In genomic region chr17:36183001-36183810, GRCh38 we compare ENCODE assay signal across 8 cellular contexts. TPM values are rescaled to one million over a fixed set of nuclear protein-coding genes. Genes with fewer than 3 reads are reported as not detected.
A peak's percentile ranks its signal among the peaks of the same experiment; 100 is the strongest.
DNase-seq lines count a peak whose midpoint lies in the region; ATAC-seq, FAIRE-seq and TF ChIP-seq lines count a peak whose summit lies in the region.

No MANE protein-coding gene starts in this region.

- no peaks in the 10 kb centered on the region for H3K36me3 ChIP-seq in CD8-positive, alpha-beta memory T cell (ENCODE audit: insufficient read depth, low read length)
- no peaks in the 10 kb centered on the region for H3K36me3 ChIP-seq in GM23338 (ENCODE audit: insufficient read depth)
- no peaks in the 10 kb centered on the region for H3K36me3 ChIP-seq in mucosa of descending colon (ENCODE audit: low read depth)

- ATAC-seq in GM23338: peak; percentile 88
- ATAC-seq in mucosa of descending colon: peak; percentile 92
- ATAC-seq in HG03280 (IDR thresholded peaks at IDR 0.05; ENCODE audit: unreplicated experiment): no peak

- H3K9me3 Mint-ChIP-seq in CD8-positive, alpha-beta memory T cell: no peaks in the 10 kb centered on the region
- H3K9me3 Mint-ChIP-seq in GM23338: no peaks in the 10 kb centered on the region
- H3K9me3 Mint-ChIP-seq in endothelial cell (ENCODE audit: unreplicated experiment): no peaks in the 10 kb centered on the region

- H3K4me3 ChIP-seq in CD8-positive, alpha-beta memory T cell (ENCODE audit: low read length): peak overlapping the region; percentile 45
- H3K4me3 ChIP-seq in GM23338 (peak overlapping the region; percentile 89), mucosa of descending colon (peak overlapping the region; percentile 29)

- POLR2A ChIA-PET in CD8-positive, alpha-beta memory T cell (lab: Charles Lee): interaction anchor here (1.0 to 4.6 kb wide), 3 partner anchors 11 to 28 kb away, joined by 3 to 130 read pairs (median 3); partner anchors contain the start of genes CCL3L1, CCL3L3 and CCL4L2
- POLR2A ChIA-PET in HEK293T (lab: Yijun Ruan, JAX): no interaction called here

- peak overlapping the region; percentile 100 for H2AFZ ChIP-seq in GM23338

- peak overlapping the region; percentile 99 for H3K4me2 ChIP-seq in GM23338

- no peaks in the 10 kb centered on the region for H3K79me2 ChIP-seq in GM23338 (replicated peaks; ENCODE audit: insufficient read depth)

- intact Hi-C loops in mucosa of descending colon (cut with DNase I, micrococcal nuclease): no loop called here

- H3K4me1 Mint-ChIP-seq in CD8-positive, alpha-beta memory T cell: peaks cover 22 to 52% (median 50%) of the 10 kb centered on the region in 3 donors
- peaks cover 5% of the 10 kb centered on the region for H3K4me1 Mint-ChIP-seq in GM23338
- H3K4me1 Mint-ChIP-seq in endothelial cell (ENCODE audit: unreplicated experiment): peaks cover 26% of the 10 kb centered on the region

- H3K27ac ChIP-seq in CD8-positive, alpha-beta memory T cell (ENCODE audit: low read depth, low read length): peak overlapping the region; percentile 69
- no peak overlapping the region for H3K27ac ChIP-seq in GM23338 (ENCODE audit: low read depth)

- peak in 1 of 2 experiments; percentile 59; a peak in 2 of 4 replicates for TF ChIP-seq CTCF in GM23338 (conservative IDR thresholded peaks at IDR 0.05; ENCODE audit: low read depth in 2 of 2)
- TF ChIP-seq CTCF in endothelial cell (IDR thresholded peaks at IDR 0.05; ENCODE audit: unreplicated experiment): no peak
- TF ChIP-seq CTCF in mucosa of descending colon (IDR thresholded peaks at IDR 0.05): no peak

- CTCF ChIA-PET in CD8-positive, alpha-beta memory T cell (lab: Charles Lee): interaction anchor here (0.7 to 2.0 kb wide), 10 partner anchors 8 to 419 kb away, joined by 3 to 9 read pairs (median 4); partner anchors contain the start of genes CCL3L1 and CCL3L3
- CTCF ChIA-PET in HEK293T (lab: Yijun Ruan, JAX): no interaction called here

- peaks cover 10% of the 10 kb centered on the region for H3K4me1 ChIP-seq in CD8-positive, alpha-beta memory T cell (ENCODE audit: insufficient read depth, low read length)
- H3K4me1 ChIP-seq in GM23338 (ENCODE audit: insufficient read depth): no peaks in the 10 kb centered on the region
- H3K4me1 ChIP-seq in mucosa of descending colon (ENCODE audit: low read depth): peaks cover 8% of the 10 kb centered on the region

- H3K4me3 Mint-ChIP-seq in CD8-positive, alpha-beta memory T cell: peak overlapping the region; percentile 80 to 99 (median 95)
- peak overlapping the region; percentile 83 for H3K4me3 Mint-ChIP-seq in GM23338
- H3K4me3 Mint-ChIP-seq in endothelial cell (ENCODE audit: unreplicated experiment): peak overlapping the region; percentile 59

- peak in 1 of 5 donors; percentile 66 for DNase-seq in CD8-positive, alpha-beta memory T cell
- DNase-seq in GM23338 (ENCODE audit: low spot score) (peak; percentile 92), RKO (ENCODE audit: low spot score) (peak; percentile 86), endothelial cell (ENCODE audit: low spot score) (peak; percentile 81), mucosa of descending colon (peak; percentile 82 to 88 (median 86)), urothelium cell line (ENCODE audit: low spot score) (peak; percentile 91), HEK293T (ENCODE audit: extremely low spot score) (no peak)

- peak overlapping the region; percentile 70 to 100 (median 88) for H3K27ac Mint-ChIP-seq in CD8-positive, alpha-beta memory T cell
- H3K27ac Mint-ChIP-seq in GM23338 (no peak overlapping the region), endothelial cell (ENCODE audit: unreplicated experiment) (no peak overlapping the region)

- no peak for FAIRE-seq in urothelium cell line (lab: Jason Lieb, UNC)

- H3K27me3 ChIP-seq in CD8-positive, alpha-beta memory T cell (ENCODE audit: insufficient read depth, low read length, poor library complexity, severe bottlenecking): no peaks in the 10 kb centered on the region
- peaks cover 37% of the 10 kb centered on the region for H3K27me3 ChIP-seq in GM23338 (ENCODE audit: insufficient read depth)

- peaks cover 0 to 52% (median 1%) of the 10 kb centered on the region in 3 donors for H3K36me3 Mint-ChIP-seq in CD8-positive, alpha-beta memory T cell
- no peaks in the 10 kb centered on the region for H3K36me3 Mint-ChIP-seq in GM23338 (ENCODE audit: low read depth)
- no peaks in the 10 kb centered on the region for H3K36me3 Mint-ChIP-seq in endothelial cell (ENCODE audit: low read depth, unreplicated experiment)

- no peaks in the 10 kb centered on the region for H4K20me1 ChIP-seq in GM23338 (replicated peaks; ENCODE audit: insufficient read depth)

- H3F3A ChIP-seq in GM23338 (replicated peaks; ENCODE audit: low read depth): no peaks in the 10 kb centered on the region

- no peaks in the 10 kb centered on the region for H3K9me3 ChIP-seq in CD8-positive, alpha-beta memory T cell (ENCODE audit: low read length)
- no peaks in the 10 kb centered on the region for H3K9me3 ChIP-seq in mucosa of descending colon

- peaks cover 0 to 34% of the 10 kb centered on the region in 2 donors for H3K27me3 Mint-ChIP-seq in CD8-positive, alpha-beta memory T cell
- H3K27me3 Mint-ChIP-seq in GM23338 (ENCODE audit: insufficient read depth, low read depth, poor library complexity) (peaks cover 30% of the 10 kb centered on the region), endothelial cell (ENCODE audit: unreplicated experiment) (peaks cover 13% of the 10 kb centered on the region)

- H3K9me2 ChIP-seq in GM23338 (ENCODE audit: insufficient read depth): no peaks in the 10 kb centered on the region; the same call in 1 of the 2 replicates

TF ChIP-seq in GM23338, 12 proteins besides CTCF, POLR2A, EP300 and RAD21:
- TF ChIP-seq ZNF331 (CRISPR knock-in tag; IDR thresholded peaks at IDR 0.05; ENCODE audit: low read depth) (no peak), EZH2 (IDR thresholded peaks at IDR 0.05; ENCODE audit: low read depth, unreplicated experiment) (peak; percentile 69), POLR2AphosphoS5 (IDR thresholded peaks at IDR 0.05; ENCODE audit: low read depth) (peak; percentile 39; the same call in 1 of the 2 replicates)

TF ChIP-seq in HEK293T, 16 proteins besides CTCF, POLR2A, EP300 and RAD21:
- TF ChIP-seq CTBP1 (IDR thresholded peaks at IDR 0.05; ENCODE audit: borderline replicate concordance) (no peak), ZNF384 (IDR thresholded peaks at IDR 0.05) (no peak), SP1 (IDR thresholded peaks at IDR 0.05) (no peak), HDGF (IDR thresholded peaks at IDR 0.05; ENCODE audit: borderline replicate concordance) (no peak), NFRKB (IDR thresholded peaks at IDR 0.05) (no peak), LEF1 (IDR thresholded peaks at IDR 0.05; ENCODE audit: borderline replicate concordance) (no peak), L3MBTL2 (conservative IDR thresholded peaks at IDR 0.05) (no peak), FOXM1 (IDR thresholded peaks at IDR 0.05; ENCODE audit: borderline replicate concordance) (no peak), TARDBP (IDR thresholded peaks at IDR 0.05) (no peak), FOXA1 (IDR thresholded peaks at IDR 0.05) (no peak), FOXK2 (IDR thresholded peaks at IDR 0.05) (no peak), ELF4 (IDR thresholded peaks at IDR 0.05) (no peak), PKNOX1 (IDR thresholded peaks at IDR 0.05) (no peak), SUZ12 (IDR thresholded peaks at IDR 0.05) (no peak), BHLHE40 (IDR thresholded peaks at IDR 0.05; ENCODE audit: borderline replicate concordance) (no peak)

RNA-seq across cellular contexts. Expression of gene TBC1D3B, which starts 6.8 kb away (rescaled TPM):
- total RNA-seq in CD8-positive, alpha-beta memory T cell: 1 to 10 TPM; 3.3 to 4.4 TPM
- polyA plus RNA-seq in CD8-positive, alpha-beta memory T cell: 0.49 TPM
- total RNA-seq in GM23338 (2014; rRNA removed; shearing (Covaris generic)): 0.54 and 1.3 TPM in 2 replicates
- polyA plus RNA-seq in GM23338 (2016; fragmentation: Nextera tagmentation; extraction: Ambion mirVana): 0.80 and 0.95 TPM in 2 replicates
- total RNA-seq in endothelial cell (ENCODE audit: unreplicated experiment) (8.9 TPM), mucosa of descending colon (10 to 100 TPM in 2 of 3 donors, 1 to 10 TPM in 1; 8.0 to 12.9 (median 10.8) TPM)

RNA-seq across cellular contexts. Expression of gene CCL3L1, which starts 13.4 kb away (rescaled TPM):
- 100 to 1,000 TPM; 138 to 164 TPM for total RNA-seq in CD8-positive, alpha-beta memory T cell
- 2.9 TPM for polyA plus RNA-seq in CD8-positive, alpha-beta memory T cell
- total RNA-seq in GM23338 (2014; rRNA removed; shearing (Covaris generic)): not detected in 2 replicates
- 0.59 and 0.70 TPM in 2 replicates for polyA plus RNA-seq in GM23338 (2016; fragmentation: Nextera tagmentation; extraction: Ambion mirVana)
- total RNA-seq in endothelial cell (ENCODE audit: unreplicated experiment): 4.0 TPM
- 1 to 10 TPM in 1 of 3 donors, under 1 TPM in 1, not detected in 1; 0.66 to 1.4 TPM for total RNA-seq in mucosa of descending colon

RNA-seq across cellular contexts. Expression of gene CCL4L2, which starts 27.7 kb away (rescaled TPM):
- 100 to 1,000 TPM; 519 to 562 TPM for total RNA-seq in CD8-positive, alpha-beta memory T cell
- 4.9 TPM for polyA plus RNA-seq in CD8-positive, alpha-beta memory T cell
- not detected in 2 replicates for total RNA-seq in GM23338 (2014; rRNA removed; shearing (Covaris generic))
- not detected in 2 replicates for polyA plus RNA-seq in GM23338 (2016; fragmentation: Nextera tagmentation; extraction: Ambion mirVana)
- total RNA-seq in endothelial cell (ENCODE audit: unreplicated experiment) (not detected), mucosa of descending colon (1 to 10 TPM; 1.1 to 3.3 (median 2.9) TPM)

Comparison
In these comparisons a context has a peak if more than half of its experiments do, and no peak if none do; other contexts are left out.
1. H3K4me3 ChIP-seq: peak in every context shown above with its lines; median percentile 89 in GM23338; 45 in CD8-positive, alpha-beta memory T cell; 29 in mucosa of descending colon.
2. H3K27ac Mint-ChIP-seq: peak in CD8-positive, alpha-beta memory T cell (8 of 8); none in GM23338 (single experiment) and endothelial cell (single experiment).
3. RNA of gene CCL3L1, which starts 13.4 kb away (total RNA-seq): 138 to 164 TPM in CD8-positive, alpha-beta memory T cell; 4.0 TPM in endothelial cell (single experiment), 0.66 to 1.4 TPM in mucosa of descending colon and not detected in GM23338; every median in the first group is over 10 times any median in the second.
4. Peak in every context shown above with its lines, with median percentiles within 50 percentile points of each other: H3K4me3 Mint-ChIP-seq.